ENCODE assay signal across 13 cellular contexts in the genomic region with DNA sequence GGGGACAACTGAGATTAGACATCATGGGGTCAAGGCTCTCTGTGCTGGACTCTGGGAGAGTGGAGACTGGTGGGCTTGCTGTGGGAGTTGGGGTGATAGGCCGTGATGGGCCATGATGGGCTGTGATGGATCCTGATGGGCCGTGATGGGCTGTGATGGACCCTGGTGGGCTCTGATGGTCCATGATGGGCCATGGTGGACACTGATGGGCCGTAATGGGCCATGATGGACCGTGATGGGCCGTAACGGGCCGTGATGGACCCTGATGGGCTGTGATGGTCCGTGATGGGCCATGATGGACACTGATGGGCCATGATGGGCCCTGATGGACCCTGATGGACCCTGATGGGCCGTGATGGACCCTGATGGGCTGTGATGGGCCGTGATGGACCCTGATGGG. TPM values are rescaled to one million over a fixed set of nuclear protein-coding genes. Genes with fewer than 3 reads are reported as not detected.
DNase-seq lines count a peak whose midpoint lies in the region; ATAC-seq and TF ChIP-seq lines count a peak whose summit lies in the region.
"Had no signal": no experiment of that assay in that cellular context is flagged by ENCODE, and none has a peak within 500 bp of the region (broad histone marks: within the 10 kb centered on the region; RNA-seq: fewer than 3 reads in every experiment).

No MANE protein-coding gene starts in this region.

- peak overlapping the region; percentile 15 for H3K4me3 Mint-ChIP-seq in T-helper 17 cell
- H3K4me3 Mint-ChIP-seq in stimulated activated effector memory CD8-positive, alpha-beta T cell treated with anti-CD3 and anti-CD28 coated beads, Interleukin-12 subunit alpha, Interleukin-12 subunit beta, amount 100 ng/mL, for 72 hours: no peak overlapping the region

- peak overlapping the region; percentile 80 for H3K27ac Mint-ChIP-seq in T-helper 17 cell
- peak overlapping the region; percentile 70 for H3K27ac Mint-ChIP-seq in stimulated activated effector memory CD8-positive, alpha-beta T cell treated with anti-CD3 and anti-CD28 coated beads, Interleukin-12 subunit alpha, Interleukin-12 subunit beta, amount 100 ng/mL, for 72 hours

- H3K27ac ChIP-seq in right atrium auricular region: no peak overlapping the region
- H3K27ac ChIP-seq in coronary artery: no peak overlapping the region
- H3K27ac ChIP-seq: GM23248 had no signal

- H3K36me3 ChIP-seq in right atrium auricular region: peaks cover 28% of the 10 kb centered on the region

- H3K4me1 Mint-ChIP-seq in T-helper 17 cell: peaks cover 37% of the 10 kb centered on the region
- H3K4me1 Mint-ChIP-seq in stimulated activated effector memory CD8-positive, alpha-beta T cell treated with anti-CD3 and anti-CD28 coated beads, Interleukin-12 subunit alpha, Interleukin-12 subunit beta, amount 100 ng/mL, for 72 hours: peaks cover 59% of the 10 kb centered on the region

- H3K36me3 Mint-ChIP-seq in T-helper 17 cell (ENCODE audit: low read depth): peaks cover 12% of the 10 kb centered on the region
- peaks cover 74% of the 10 kb centered on the region for H3K36me3 Mint-ChIP-seq in stimulated activated effector memory CD8-positive, alpha-beta T cell treated with anti-CD3 and anti-CD28 coated beads, Interleukin-12 subunit alpha, Interleukin-12 subunit beta, amount 100 ng/mL, for 72 hours

- ATAC-seq in Right ventricle myocardium inferior (peak; percentile 27), T-helper 17 cell (no peak)
- ATAC-seq in stimulated activated effector memory CD8-positive, alpha-beta T cell treated with anti-CD3 and anti-CD28 coated beads, Interleukin-12 subunit alpha, Interleukin-12 subunit beta, amount 100 ng/mL, for 72 hours: no peak

- intact Hi-C loops in Right ventricle myocardium inferior (cut with DNase I): no loop called here

- TF ChIP-seq CTCF in right atrium auricular region (IDR thresholded peaks at IDR 0.05) (no peak), coronary artery (IDR thresholded peaks at IDR 0.05) (no peak)

- no peaks in the 10 kb centered on the region for H3K9me3 Mint-ChIP-seq in stimulated activated effector memory CD8-positive, alpha-beta T cell treated with anti-CD3 and anti-CD28 coated beads, Interleukin-12 subunit alpha, Interleukin-12 subunit beta, amount 100 ng/mL, for 72 hours

- H3K27me3 Mint-ChIP-seq in T-helper 17 cell: no peaks in the 10 kb centered on the region

- no peaks in the 10 kb centered on the region for H3K9me3 ChIP-seq in right atrium auricular region
- no peaks in the 10 kb centered on the region for H3K9me3 ChIP-seq in T-helper 17 cell (ENCODE audit: control insufficient read depth, low read length, poor library complexity, severe bottlenecking)

- no peaks in the 10 kb centered on the region for H3K27me3 ChIP-seq in right atrium auricular region
- H3K27me3 ChIP-seq: BLaER1 treated with 17β-estradiol and CSF1 and Interleukin-3, amounts not matched to agents 10 nM and 100 nM had no signal

- H3K4me1 ChIP-seq in right atrium auricular region: peaks cover 0 to 24% of the 10 kb centered on the region in 2 donors

- peak; percentile 37 for DNase-seq in Right ventricle myocardium inferior (ENCODE audit: missing footprints)
- no peak for DNase-seq in right atrium auricular region (ENCODE audit: low spot score)
- no peak for DNase-seq in T-helper 17 cell
- peak; percentile 60 for DNase-seq in coronary artery (ENCODE audit: low spot score)
- DNase-seq in stimulated activated effector memory CD8-positive, alpha-beta T cell treated with anti-CD3 and anti-CD28 coated beads, Interleukin-12 subunit alpha, Interleukin-12 subunit beta, amount 100 ng/mL, for 72 hours (ENCODE audit: low spot score in 2 of 2): no peak
- DNase-seq in HPDE6-E6E7 (ENCODE audit: extremely low spot score): no peak
- DNase-seq in NOMO-1 (lab: John Stamatoyannopoulos, UW; ENCODE audit: unreplicated experiment in 2 of 2): no peak
- DNase-seq: GM23248; HCEC 1CT; NCI-H1105; NCI-H446 treated with DMSO at 0.1 percent for 48 hours; NK-92 treated with Interleukin-12 subunit alpha and Interleukin-12 subunit beta, amount 100 ng/mL, for 24 hours had no signal

- no peak overlapping the region for H3K4me3 ChIP-seq in right atrium auricular region
- no peak overlapping the region for H3K4me3 ChIP-seq in coronary artery
- H3K4me3 ChIP-seq: BLaER1 treated with 17β-estradiol and CSF1 and Interleukin-3, amounts not matched to agents 10 nM and 100 nM; GM23248 had no signal

RNA-seq across cellular contexts. Expression of a gene that starts 18.5 kb away (rescaled TPM):
- total RNA-seq in Right ventricle myocardium inferior (64.6 TPM), right atrium auricular region (10 to 100 TPM; 21.0 to 27.4 TPM), T-helper 17 cell (10 to 100 TPM; 86.7 to 99.8 TPM)

Comparison
In these comparisons a context has a peak if more than half of its experiments do, and no peak if none do; other contexts are left out.
1. DNase-seq: peak in Right ventricle myocardium inferior (single experiment) and coronary artery (single experiment); none in right atrium auricular region (single experiment), T-helper 17 cell (0 of 3), stimulated activated effector memory CD8-positive, alpha-beta T cell treated with anti-CD3 and anti-CD28 coated beads, Interleukin-12 subunit alpha, Interleukin-12 subunit beta, amount 100 ng/mL, for 72 hours (0 of 2), HPDE6-E6E7 (single experiment) and NOMO-1 (0 of 2).